9 cellular contexts compared by ENCODE assay signal in the genomic region with DNA sequence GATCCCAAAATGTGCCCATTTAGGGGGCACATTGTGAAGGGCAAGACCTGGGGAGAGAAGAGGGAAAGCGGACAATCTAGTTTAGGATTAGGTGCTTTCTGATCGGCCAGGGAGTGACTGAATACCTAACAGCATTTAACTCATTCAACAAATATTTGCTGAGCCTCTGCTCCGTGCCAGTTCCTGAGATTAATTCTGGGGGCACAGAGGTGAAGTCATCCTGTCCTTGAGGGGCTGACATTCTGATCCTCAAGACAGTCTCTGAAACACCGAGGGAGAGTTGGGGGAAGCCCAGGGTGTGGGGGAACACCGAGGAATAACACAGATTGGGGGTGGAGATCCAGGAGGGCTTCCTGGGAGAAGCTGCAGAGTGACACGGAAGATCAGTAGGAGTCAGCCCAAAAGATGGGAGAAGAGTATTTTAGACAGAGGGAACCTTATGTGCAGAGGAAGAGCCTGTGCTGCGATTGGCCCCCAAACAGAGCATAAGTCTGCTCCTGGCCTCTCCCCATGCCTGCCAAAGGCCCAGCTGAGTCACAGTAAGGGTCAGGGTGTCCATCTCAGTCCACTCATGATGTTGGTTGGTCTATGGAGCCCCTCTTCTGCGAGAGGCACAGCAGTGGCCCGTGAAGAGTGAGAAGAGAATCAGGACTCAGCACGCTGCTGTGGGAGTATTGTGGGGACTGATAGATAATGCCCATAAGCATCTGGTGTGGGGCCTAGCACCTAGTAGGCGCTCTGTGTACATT.
DNase-seq lines count a peak whose midpoint lies in the region; ATAC-seq, FAIRE-seq and TF ChIP-seq lines count a peak whose summit lies in the region.
"Had no signal": no experiment of that assay in that cellular context is flagged by ENCODE, and none has a peak within 500 bp of the region (broad histone marks: within the 10 kb centered on the region; RNA-seq: fewer than 3 reads in every experiment).

No MANE protein-coding gene starts in this region.

- no peak overlapping the region for H2AFZ ChIP-seq in HCT116 (ENCODE audit: low read depth, low read length, poor library complexity, severe bottlenecking)

- POLR2A ChIA-PET in HCT116 (lab: Charles Lee) = interaction anchor here (0.6 to 0.9 kb wide), 2 partner anchors 9 to 14 kb away, joined by 4 read pairs; no protein-coding TSS in a partner anchor

- H3K79me2 ChIP-seq in HCT116 (ENCODE audit: insufficient read depth, low read length) = no peaks in the 10 kb centered on the region

- no peaks in the 10 kb centered on the region for H3K9me3 ChIP-seq in HCT116 (ENCODE audit: control insufficient read depth in 1 of 2, insufficient read depth in 1 of 2, low read depth in 1 of 2, low read length in 2 of 2)
- no peaks in the 10 kb centered on the region for H3K9me3 ChIP-seq in iPS-20b (ENCODE audit: insufficient read depth, low read depth, low read length)
- no peaks in the 10 kb centered on the region for H3K9me3 ChIP-seq in T-helper 17 cell (ENCODE audit: control insufficient read depth, low read length, poor library complexity, severe bottlenecking)

- H3K27me3 Mint-ChIP-seq in T-helper 17 cell = peaks cover 40% of the 10 kb centered on the region

- ATAC-seq in HCT116 (no peak), T-helper 17 cell (no peak)

- peak overlapping the region; percentile 96 for H3K4me2 ChIP-seq in HCT116 (ENCODE audit: low read length)

- no peak for TF ChIP-seq RAD21 in HCT116 (IDR thresholded peaks at IDR 0.05; ENCODE audit: low read depth)

- FAIRE-seq in bronchial epithelial cell (lab: Jason Lieb, UNC) = peak; percentile 40

- peak overlapping the region; percentile 60 to 70 for H3K4me3 ChIP-seq in HCT116 (replicated peaks in 1 of 2; ENCODE audit: low read depth in 1 of 2, low read length in 2 of 2)
- peak overlapping the region; percentile 54 for H3K4me3 ChIP-seq in bronchial epithelial cell (ENCODE audit: low read depth, low read length)
- H3K4me3 ChIP-seq in iPS-20b (ENCODE audit: low read length) = peak overlapping the region; percentile 70
- H3K4me3 ChIP-seq in skin epidermis = peak overlapping the region; percentile 13 to 42 (median 27)

- no peak for TF ChIP-seq CTCF in HCT116 (IDR thresholded peaks at IDR 0.05 in 2 of 3, conservative IDR thresholded peaks at IDR 0.05 in 1 of 3; ENCODE audit: borderline replicate concordance in 1 of 3, insufficient read depth in 1 of 3, low read depth in 2 of 3, low read length in 2 of 3)
- no peak for TF ChIP-seq CTCF in bronchial epithelial cell (IDR thresholded peaks at IDR 0.05; ENCODE audit: insufficient read depth, low read length, severe bottlenecking)

- CTCF ChIA-PET in HCT116 (lab: Charles Lee) = interaction anchor here (0.6 to 2.7 kb wide), 15 partner anchors 8 to 172 kb away, joined by 3 to 11 read pairs (median 3); a partner anchor contains a TSS

- H3K36me3 ChIP-seq in HCT116 (ENCODE audit: control insufficient read depth in 1 of 2, insufficient read depth in 2 of 2, low read length in 2 of 2) (no peaks in the 10 kb centered on the region), bronchial epithelial cell (ENCODE audit: control insufficient read depth, insufficient read depth, low read length) (no peaks in the 10 kb centered on the region), iPS-20b (ENCODE audit: insufficient read depth, low read depth, low read length) (no peaks in the 10 kb centered on the region)

- peaks cover 57 to 73% of the 10 kb centered on the region in 2 experiments for H3K4me1 ChIP-seq in HCT116 (ENCODE audit: control insufficient read depth in 1 of 2, insufficient read depth in 2 of 2, low read length in 2 of 2)
- H3K4me1 ChIP-seq in iPS-20b (ENCODE audit: insufficient read depth, low read length) = peaks cover 14% of the 10 kb centered on the region

- peaks cover 4% of the 10 kb centered on the region for H3K4me1 Mint-ChIP-seq in T-helper 17 cell

- H3K27ac Mint-ChIP-seq in T-helper 17 cell = no peak overlapping the region

- RAD21 ChIA-PET in HCT116 (lab: Charles Lee; ENCODE audit: low non-redundant PET in 1 of 2, low total read pairs in 2 of 2, uncharacterized antibody in 2 of 2, unreplicated experiment in 2 of 2) = interaction anchor here (0.7 to 1.6 kb wide), 6 partner anchors 13 to 160 kb away, joined by 3 to 4 read pairs (median 4); a partner anchor contains a TSS

- H3K9ac ChIP-seq in HCT116 (ENCODE audit: low read length) (peak overlapping the region; percentile 84), iPS-20b (ENCODE audit: low read depth, low read length) (peak overlapping the region; percentile 79; the same call in 1 of the 2 replicates)

- H3K27me3 ChIP-seq in HCT116 (ENCODE audit: insufficient read depth, low read length) (no peaks in the 10 kb centered on the region), bronchial epithelial cell (ENCODE audit: control insufficient read depth, insufficient read depth, low read length) (no peaks in the 10 kb centered on the region), iPS-20b (ENCODE audit: insufficient read depth, low read length) (peaks cover 36% of the 10 kb centered on the region)

- no peak for TF ChIP-seq POLR2A in HCT116 (IDR thresholded peaks at IDR 0.05; ENCODE audit: borderline replicate concordance, extremely low read depth, insufficient read depth, insufficient read length)

- intact Hi-C loops in HCT116 (cut with micrococcal nuclease) = loop anchor here (1.0 to 2.0 kb wide), 2 partner anchors 45 to 160 kb away; no protein-coding TSS in a partner anchor

- peaks cover 5% of the 10 kb centered on the region for H3K36me3 Mint-ChIP-seq in T-helper 17 cell (ENCODE audit: low read depth)

- no peaks in the 10 kb centered on the region for H3K9me2 ChIP-seq in HCT116 (ENCODE audit: insufficient read depth)

- no TSS peak for BruUV-seq in HCT116 (replicated peaks; lab: Mats Ljungman, UMichigan)

- H4K20me1 ChIP-seq in HCT116 (ENCODE audit: insufficient read depth) = no peaks in the 10 kb centered on the region

- DNase-seq in HCT116 (ENCODE audit: low read depth, low spot score) = no peak
- no peak for DNase-seq in bronchial epithelial cell (ENCODE audit: low read depth)
- DNase-seq in DMS53 treated with DMSO at 0.1 percent for 48 hours (lab: John Stamatoyannopoulos, UW; ENCODE audit: unreplicated experiment) = no peak
- DNase-seq in T-helper 17 cell = no peak
- DNase-seq in central memory CD4-positive, alpha-beta T cell = no peak
- no peak for DNase-seq in DMS 273 treated with DMSO at 0.1 percent for 48 hours (lab: John Stamatoyannopoulos, UW)
- DNase-seq: OCI-M1 had no signal

- no peak overlapping the region for H3K4me3 Mint-ChIP-seq in T-helper 17 cell

- H3K27ac ChIP-seq in HCT116 (ENCODE audit: low read depth, low read length) (peak overlapping the region; percentile 79), iPS-20b (ENCODE audit: low read length) (no peak overlapping the region), skin epidermis (peak overlapping the region in 20 of 21 experiments; percentile 53 to 92 (median 80))

TF ChIP-seq in HCT116, 20 proteins besides CTCF, POLR2A, EP300 and RAD21 (continues in another document):
- TF ChIP-seq CBX3 (IDR thresholded peaks at IDR 0.05; ENCODE audit: low read depth) (no peak), JUND (IDR thresholded peaks at IDR 0.05) (no peak), YY1 (IDR thresholded peaks at IDR 0.05; ENCODE audit: extremely low read depth, insufficient replicate concordance, low read depth, low read length) (no peak), SIN3A (IDR thresholded peaks at IDR 0.05; ENCODE audit: low read depth) (no peak), ELF1 (IDR thresholded peaks at IDR 0.05; ENCODE audit: borderline replicate concordance, low read depth) (no peak), FOSL1 (IDR thresholded peaks at IDR 0.05; ENCODE audit: low read depth) (no peak), POLR2AphosphoS5 (IDR thresholded peaks at IDR 0.05; ENCODE audit: low read depth, low read length) (no peak), ZFX (IDR thresholded peaks at IDR 0.05) (no peak), CEBPB (IDR thresholded peaks at IDR 0.05; ENCODE audit: low read depth) (no peak), EZH2 (IDR thresholded peaks at IDR 0.05) (no peak), EGR1 (IDR thresholded peaks at IDR 0.05; ENCODE audit: low read depth) (no peak), TCF7L2 (IDR thresholded peaks at IDR 0.05; ENCODE audit: borderline replicate concordance, extremely low read depth, insufficient read depth, insufficient read length) (no peak)
- TF ChIP-seq, protein P1, sequence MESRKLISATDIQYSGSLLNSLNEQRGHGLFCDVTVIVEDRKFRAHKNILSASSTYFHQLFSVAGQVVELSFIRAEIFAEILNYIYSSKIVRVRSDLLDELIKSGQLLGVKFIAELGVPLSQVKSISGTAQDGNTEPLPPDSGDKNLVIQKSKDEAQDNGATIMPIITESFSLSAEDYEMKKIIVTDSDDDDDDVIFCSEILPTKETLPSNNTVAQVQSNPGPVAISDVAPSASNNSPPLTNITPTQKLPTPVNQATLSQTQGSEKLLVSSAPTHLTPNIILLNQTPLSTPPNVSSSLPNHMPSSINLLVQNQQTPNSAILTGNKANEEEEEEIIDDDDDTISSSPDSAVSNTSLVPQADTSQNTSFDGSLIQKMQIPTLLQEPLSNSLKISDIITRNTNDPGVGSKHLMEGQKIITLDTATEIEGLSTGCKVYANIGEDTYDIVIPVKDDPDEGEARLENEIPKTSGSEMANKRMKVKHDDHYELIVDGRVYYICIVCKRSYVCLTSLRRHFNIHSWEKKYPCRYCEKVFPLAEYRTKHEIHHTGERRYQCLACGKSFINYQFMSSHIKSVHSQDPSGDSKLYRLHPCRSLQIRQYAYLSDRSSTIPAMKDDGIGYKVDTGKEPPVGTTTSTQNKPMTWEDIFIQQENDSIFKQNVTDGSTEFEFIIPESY (IDR thresholded peaks at IDR 0.05; ENCODE audit: extremely low read depth, insufficient replicate concordance, low read length) = no peak
- TF ChIP-seq, protein P2, sequence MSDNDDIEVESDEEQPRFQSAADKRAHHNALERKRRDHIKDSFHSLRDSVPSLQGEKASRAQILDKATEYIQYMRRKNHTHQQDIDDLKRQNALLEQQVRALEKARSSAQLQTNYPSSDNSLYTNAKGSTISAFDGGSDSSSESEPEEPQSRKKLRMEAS (IDR thresholded peaks at IDR 0.05) = no peak
- TF ChIP-seq, protein P3, sequence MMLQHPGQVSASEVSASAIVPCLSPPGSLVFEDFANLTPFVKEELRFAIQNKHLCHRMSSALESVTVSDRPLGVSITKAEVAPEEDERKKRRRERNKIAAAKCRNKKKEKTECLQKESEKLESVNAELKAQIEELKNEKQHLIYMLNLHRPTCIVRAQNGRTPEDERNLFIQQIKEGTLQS (IDR thresholded peaks at IDR 0.05) = no peak
